In genomic region chr13:66915596-66916185, GRCh38 we compare ENCODE assay signal across 16 cellular contexts.
A peak's percentile ranks its signal among the peaks of the same experiment; 100 is the strongest.
DNase-seq lines count a peak whose midpoint lies in the region; ATAC-seq, FAIRE-seq and TF ChIP-seq lines count a peak whose summit lies in the region.
"Had no signal": no experiment of that assay in that cellular context is flagged by ENCODE, and none has a peak within 500 bp of the region (broad histone marks: within the 10 kb centered on the region; RNA-seq: fewer than 3 reads in every experiment).

No MANE protein-coding gene starts in this region.

- H3K4me2 ChIP-seq in GM23338 (no peak overlapping the region), PC-3 (ENCODE audit: low read length) (no peak overlapping the region), H1 (ENCODE audit: insufficient read depth in 1 of 2, low read depth in 2 of 2, low read length in 2 of 2) (no peak overlapping the region)

- H3K79me2 ChIP-seq in GM23338 (replicated peaks; ENCODE audit: insufficient read depth), result no peaks in the 10 kb centered on the region
- H3K79me2 ChIP-seq in PC-3 (ENCODE audit: low read length), result no peaks in the 10 kb centered on the region
- no peaks in the 10 kb centered on the region for H3K79me2 ChIP-seq in H1 (ENCODE audit: control insufficient read depth in 1 of 2, insufficient read depth in 2 of 2, low read length in 2 of 2)

- no peak overlapping the region for H2BK120ac ChIP-seq in H1 (replicated peaks; ENCODE audit: low read depth, low read length)

- no peak overlapping the region for H2BK20ac ChIP-seq in H1 (ENCODE audit: low read length)

- H3K27ac Mint-ChIP-seq in GM23338, result no peak overlapping the region
- H3K27ac Mint-ChIP-seq in activated T-helper 17 cell treated with anti-CD3 and anti-CD28 coated beads, Interleukin-2, amount 50 U/mL, for 72 hours, result no peak overlapping the region
- H3K27ac Mint-ChIP-seq: activated T-cell treated with anti-CD3 and anti-CD28 coated beads, Interleukin-2, amount 50 U/mL, for 24 hours; effector memory CD8-positive, alpha-beta T cell; natural killer cell treated with Interleukin-12 subunit alpha and Interleukin-12 subunit beta and Interleukin-15 and Interleukin-18, amount 100 ng/mL, for 72 hours had no signal

- ATAC-seq in GM23338 (no peak), PC-3 (peak; percentile 80), HG02870 (IDR thresholded peaks at IDR 0.05; ENCODE audit: unreplicated experiment) (no peak)
- ATAC-seq in activated T-helper 17 cell treated with anti-CD3 and anti-CD28 coated beads, Interleukin-2, amount 50 U/mL, for 72 hours (replicated peaks), result no peak
- ATAC-seq: effector memory CD8-positive, alpha-beta T cell; left lobe of liver; natural killer cell treated with Interleukin-12 subunit alpha and Interleukin-12 subunit beta and Interleukin-15 and Interleukin-18, amount 100 ng/mL, for 72 hours had no signal

- no peaks in the 10 kb centered on the region for H3K9me3 ChIP-seq in PC-3 (ENCODE audit: low read length)
- no peaks in the 10 kb centered on the region for H3K9me3 ChIP-seq in H1 (ENCODE audit: insufficient read depth in 2 of 2, low read depth in 1 of 2, low read length in 1 of 2)
- H3K9me3 ChIP-seq: ascending aorta had no signal

- H4K91ac ChIP-seq in H1 (replicated peaks; ENCODE audit: insufficient read length, low read length), result no peak overlapping the region

- H2BK12ac ChIP-seq in H1 (ENCODE audit: low read depth, low read length), result no peak overlapping the region

- H3K27me3 Mint-ChIP-seq in GM23338 (ENCODE audit: insufficient read depth, low read depth, poor library complexity), result no peaks in the 10 kb centered on the region
- no peaks in the 10 kb centered on the region for H3K27me3 Mint-ChIP-seq in activated T-helper 17 cell treated with anti-CD3 and anti-CD28 coated beads, Interleukin-2, amount 50 U/mL, for 72 hours
- H3K27me3 Mint-ChIP-seq: activated T-cell treated with anti-CD3 and anti-CD28 coated beads, Interleukin-2, amount 50 U/mL, for 24 hours; effector memory CD8-positive, alpha-beta T cell; natural killer cell treated with Interleukin-12 subunit alpha and Interleukin-12 subunit beta and Interleukin-15 and Interleukin-18, amount 100 ng/mL, for 72 hours had no signal

- no peak overlapping the region for H4K5ac ChIP-seq in H1 (ENCODE audit: insufficient read length, low read depth, low read length)

- CTCF ChIA-PET in PC-3 (lab: Charles Lee) (interaction anchor here (0.6 kb wide), 1 partner anchor 307 kb away, joined by 3 read pairs; no protein-coding TSS in a partner anchor), H1 (lab: Charles Lee; ENCODE audit: partially characterized antibody) (no interaction called here)

- H3F3A ChIP-seq in GM23338 (replicated peaks; ENCODE audit: low read depth) (no peaks in the 10 kb centered on the region), PC-3 (ENCODE audit: low read length, unreplicated experiment) (no peaks in the 10 kb centered on the region)

- no peak for TF ChIP-seq POLR2A in H1 (IDR thresholded peaks at IDR 0.05; ENCODE audit: control extremely low read depth in 1 of 2, low read depth in 2 of 2, low read length in 2 of 2)

- H4K8ac ChIP-seq in H1 (ENCODE audit: extremely low read depth, insufficient read depth, low read length), result no peak overlapping the region

- no peak for FAIRE-seq in H1 (lab: Jason Lieb, UNC)

- H3K9me3 Mint-ChIP-seq in GM23338, result no peaks in the 10 kb centered on the region
- H3K9me3 Mint-ChIP-seq in activated T-helper 17 cell treated with anti-CD3 and anti-CD28 coated beads, Interleukin-2, amount 50 U/mL, for 72 hours, result peaks cover 5% of the 10 kb centered on the region

- H3K36me3 ChIP-seq in GM23338 (ENCODE audit: insufficient read depth), result no peaks in the 10 kb centered on the region
- H3K36me3 ChIP-seq in PC-3 (ENCODE audit: low read depth, low read length), result no peaks in the 10 kb centered on the region
- H3K36me3 ChIP-seq in H1 (ENCODE audit: control insufficient read depth in 2 of 4, insufficient read depth in 4 of 4, low read length in 3 of 4), result no peaks in the 10 kb centered on the region
- H3K36me3 ChIP-seq: ascending aorta had no signal

- no peak overlapping the region for H2BK5ac ChIP-seq in H1 (ENCODE audit: low read depth, low read length)

- DNase-seq in GM23338 (ENCODE audit: low spot score) (no peak), PC-3 (peak; percentile 24), H1 (ENCODE audit: low read depth in 1 of 2, low spot score in 2 of 2) (no peak), non-pigmented ciliary epithelial cell (ENCODE audit: low read depth) (peak; percentile 31), KBM-7 (no peak)
- DNase-seq: activated CD4-positive, alpha-beta T cell treated with anti-CD3 and anti-CD28 coated beads for 4 hours; activated T-cell treated with anti-CD3 and anti-CD28 coated beads, Interleukin-2, amount 50 U/mL, for 24 hours; COR-L47; effector memory CD8-positive, alpha-beta T cell; Karpas-422; SW 1271 had no signal

- no peaks in the 10 kb centered on the region for H3K79me1 ChIP-seq in H1 (ENCODE audit: low read depth, low read length)

- H3K56ac ChIP-seq in H1 (replicated peaks; ENCODE audit: insufficient read length, low read depth, low read length), result no peak overlapping the region

- no peaks in the 10 kb centered on the region for H3K23me2 ChIP-seq in H1 (ENCODE audit: low read depth, low read length)

- H3K36me3 Mint-ChIP-seq in GM23338 (ENCODE audit: low read depth), result no peaks in the 10 kb centered on the region
- H3K36me3 Mint-ChIP-seq in activated T-helper 17 cell treated with anti-CD3 and anti-CD28 coated beads, Interleukin-2, amount 50 U/mL, for 72 hours (ENCODE audit: low read depth), result no peaks in the 10 kb centered on the region

- H3K4me1 Mint-ChIP-seq in GM23338, result peaks cover 4% of the 10 kb centered on the region
- H3K4me1 Mint-ChIP-seq in activated T-helper 17 cell treated with anti-CD3 and anti-CD28 coated beads, Interleukin-2, amount 50 U/mL, for 72 hours, result no peaks in the 10 kb centered on the region

- in situ Hi-C loops in KBM-7 (cut with MboI; ENCODE audit: low pct_unique_long_range_greater_than_20kb, low sequenced_read_pairs), result no loop called here

- TF ChIP-seq CTCF in GM23338 (conservative IDR thresholded peaks at IDR 0.05; ENCODE audit: low read depth in 2 of 2) (no peak), PC-3 (conservative IDR thresholded peaks at IDR 0.05; ENCODE audit: low read depth, low read length) (no peak), H1 (IDR thresholded peaks at IDR 0.05; ENCODE audit: control extremely low read depth in 1 of 3, insufficient read depth in 1 of 3, low read depth in 1 of 3, low read length in 3 of 3) (no peak)

- WGBS in H1 (ENCODE audit: extremely low coverage in 1 of 2, insufficient coverage in 1 of 2, insufficient read length in 1 of 2, insufficient replicate concordance in 2 of 2, low coverage in 1 of 2, low lambda C conversion rate in 2 of 2, missing lambda C conversion rate in 1 of 2), 2 experiments, result 79% methylated on average over 1 of the region's 1 CpG; no CpG with 5 or more reads in 1 of the 2 experiments

- H4K20me1 ChIP-seq in GM23338 (replicated peaks; ENCODE audit: insufficient read depth) (no peaks in the 10 kb centered on the region), PC-3 (ENCODE audit: low read length) (no peaks in the 10 kb centered on the region), H1 (replicated peaks in 1 of 2; ENCODE audit: control insufficient read depth in 1 of 2, insufficient read depth in 2 of 2, low read length in 2 of 2) (no peaks in the 10 kb centered on the region)

- H2BK15ac ChIP-seq in H1 (ENCODE audit: low read length), result no peak overlapping the region

- H2AK5ac ChIP-seq in H1 (ENCODE audit: low read depth, low read length), result no peak overlapping the region

- no peak for TF ChIP-seq RAD21 in H1 (IDR thresholded peaks at IDR 0.05 in 1 of 2, conservative IDR thresholded peaks at IDR 0.05 in 1 of 2; ENCODE audit: low read depth in 2 of 2, low read length in 2 of 2)

- no peak overlapping the region for H3K14ac ChIP-seq in H1 (ENCODE audit: insufficient read length)

- no peaks in the 10 kb centered on the region for H3K9me2 ChIP-seq in GM23338 (ENCODE audit: insufficient read depth)
- H3K9me2 ChIP-seq in PC-3 (replicated peaks; ENCODE audit: low read length), result no peaks in the 10 kb centered on the region

- intact Hi-C loops in PC-3 (cut with micrococcal nuclease), result no loop called here

- H3K18ac ChIP-seq in H1 (ENCODE audit: extremely low read depth, low read length), result no peak overlapping the region

- H3K27me3 ChIP-seq in GM23338 (ENCODE audit: insufficient read depth), result no peaks in the 10 kb centered on the region
- no peaks in the 10 kb centered on the region for H3K27me3 ChIP-seq in PC-3 (ENCODE audit: low read length)
- no peaks in the 10 kb centered on the region for H3K27me3 ChIP-seq in H1 (replicated peaks in 1 of 4; ENCODE audit: control insufficient read depth in 3 of 4, extremely low read depth in 1 of 4, insufficient read depth in 3 of 4, low read length in 3 of 4)
- H3K27me3 ChIP-seq: ascending aorta had no signal

- H3K4me3 Mint-ChIP-seq in GM23338, result no peak overlapping the region
- no peak overlapping the region for H3K4me3 Mint-ChIP-seq in activated T-helper 17 cell treated with anti-CD3 and anti-CD28 coated beads, Interleukin-2, amount 50 U/mL, for 72 hours
- H3K4me3 Mint-ChIP-seq: activated T-cell treated with anti-CD3 and anti-CD28 coated beads, Interleukin-2, amount 50 U/mL, for 24 hours; effector memory CD8-positive, alpha-beta T cell; natural killer cell treated with Interleukin-12 subunit alpha and Interleukin-12 subunit beta and Interleukin-15 and Interleukin-18, amount 100 ng/mL, for 72 hours had no signal

- POLR2A ChIA-PET in PC-3 (lab: Charles Lee; ENCODE audit: unreplicated experiment), result interaction anchor here (0.6 kb wide), 1 partner anchor 12 kb away, joined by 6 read pairs; no protein-coding TSS in a partner anchor
- POLR2A ChIA-PET in H1 (lab: Charles Lee; ENCODE audit: partially characterized antibody), result no interaction called here

- no peak overlapping the region for H3K27ac ChIP-seq in GM23338 (ENCODE audit: low read depth)
- H3K27ac ChIP-seq in PC-3 (ENCODE audit: low read length), result no peak overlapping the region
- H3K27ac ChIP-seq in H1 (ENCODE audit: low read depth, low read length), result no peak overlapping the region
- H3K27ac ChIP-seq: ascending aorta had no signal

- BruUV-seq in PC-3 (replicated peaks; lab: Mats Ljungman, UMichigan), result no TSS peak

- no peak overlapping the region for H3K9ac ChIP-seq in PC-3 (ENCODE audit: low read length)
- H3K9ac ChIP-seq in H1 (replicated peaks in 1 of 4; ENCODE audit: extremely low read depth in 1 of 4, low read depth in 3 of 4, low read length in 3 of 4), result no peak overlapping the region

- H3K4me3 ChIP-seq in GM23338, result no peak overlapping the region
- H3K4me3 ChIP-seq in PC-3 (ENCODE audit: low read length), result no peak overlapping the region
- H3K4me3 ChIP-seq in H1 (ENCODE audit: extremely low read depth in 1 of 4, insufficient read depth in 2 of 4, low read depth in 3 of 4, low read length in 4 of 4), result no peak overlapping the region
- H3K4me3 ChIP-seq: ascending aorta had no signal

- H3K4ac ChIP-seq in H1 (replicated peaks; ENCODE audit: insufficient read length, low read depth, low read length), result no peak overlapping the region

- no peak for TF ChIP-seq EP300 in H1 (IDR thresholded peaks at IDR 0.05; ENCODE audit: borderline replicate concordance in 1 of 2, low read depth in 2 of 2, low read length in 2 of 2)

- peak overlapping the region; percentile 45; the same call in 1 of the 2 replicates for H2AFZ ChIP-seq in GM23338
- H2AFZ ChIP-seq in PC-3 (ENCODE audit: low read length), result no peak overlapping the region
- H2AFZ ChIP-seq in H1 (ENCODE audit: low read length), result 0 out of 2 replicates have a peak overlapping the region, but pooled peaks have one; percentile 64

- no peak overlapping the region for H3K23ac ChIP-seq in H1 (ENCODE audit: insufficient read length)

- H3K4me1 ChIP-seq in GM23338 (ENCODE audit: insufficient read depth) (no peaks in the 10 kb centered on the region), PC-3 (ENCODE audit: insufficient read depth, low read length) (no peaks in the 10 kb centered on the region), H1 (replicated peaks in 1 of 4; ENCODE audit: control insufficient read depth in 3 of 4, insufficient read depth in 4 of 4, low read length in 3 of 4) (no peaks in the 10 kb centered on the region)
- H3K4me1 ChIP-seq: ascending aorta had no signal

Comparison
In these comparisons a context has a peak if more than half of its experiments do, and no peak if none do; other contexts are left out.
1. DNase-seq: peak in PC-3 (single experiment) and non-pigmented ciliary epithelial cell (single experiment); none in GM23338 (single experiment), H1 (0 of 2) and KBM-7 (single experiment).